In the genomic region with DNA sequence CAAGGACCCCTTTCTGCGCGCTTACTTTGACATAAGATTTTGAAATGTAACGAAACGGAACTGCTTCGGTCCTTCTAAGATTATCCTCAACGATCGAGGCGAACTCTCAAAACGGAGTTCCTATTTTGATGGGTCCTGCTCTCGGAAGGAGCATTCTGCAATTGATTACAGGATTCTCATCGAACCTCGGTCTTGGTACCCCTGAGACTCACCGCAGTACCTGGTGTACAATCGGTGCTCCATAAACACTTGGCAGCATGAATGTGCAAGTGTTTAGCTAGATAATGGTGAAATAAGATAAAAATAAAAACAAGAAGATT, we compare ENCODE assay signal across 8 cellular contexts. TPM values are rescaled to one million over a fixed set of nuclear protein-coding genes. Genes with fewer than 3 reads are reported as not detected.
DNase-seq lines count a peak whose midpoint lies in the region; ATAC-seq, FAIRE-seq and TF ChIP-seq lines count a peak whose summit lies in the region.

No MANE protein-coding gene starts in this region.

- no peak for DNase-seq in K562 (ENCODE audit: extremely low read depth in 1 of 4, low spot score in 3 of 4)
- DNase-seq in lower lobe of right lung: no peak
- no peak for DNase-seq in cortex of kidney (lab: John Stamatoyannopoulos, UW)
- DNase-seq in ureter (ENCODE audit: low spot score): no peak
- DNase-seq in DMS153 treated with DMSO at 0.1 percent for 48 hours (lab: John Stamatoyannopoulos, UW; ENCODE audit: unreplicated experiment): no peak
- no peak for DNase-seq in GDM1 (lab: John Stamatoyannopoulos, UW)

- no peak for TF ChIP-seq EP300 in K562 (IDR thresholded peaks at IDR 0.05; ENCODE audit: low read length)

- in situ Hi-C loops in K562 (cut with MboI): loop anchor here (25.0 kb wide), 1 partner anchor 684 kb away; the partner anchor contains the start of gene MAP4K5

- ATAC-seq in GM18868 (IDR thresholded peaks at IDR 0.05; ENCODE audit: unreplicated experiment) (peak; percentile 17), HG03196 (IDR thresholded peaks at IDR 0.05; ENCODE audit: unreplicated experiment) (peak; percentile 10), K562 (no peak), lower lobe of right lung (peak in 1 of 2 donors; percentile 5)

- no peaks in the 10 kb centered on the region for H3K9me3 ChIP-seq in K562 (replicated peaks; ENCODE audit: control insufficient read depth, insufficient read depth, low read depth, low read length)
- no peaks in the 10 kb centered on the region for H3K9me3 ChIP-seq in lower lobe of right lung

- CTCF ChIA-PET in K562 (lab: Yijun Ruan, JAX; ENCODE audit: low intra/inter-chr PET ratio): interaction anchor here (1.1 to 1.2 kb wide), 2 partner anchors 251 to 253 kb away, joined by 3 to 4 read pairs; no protein-coding TSS in a partner anchor

- H3K4me1 ChIP-seq in K562 (replicated peaks in 1 of 2; ENCODE audit: control insufficient read depth in 2 of 2, insufficient read depth in 2 of 2, low read length in 2 of 2) (peaks cover 4 to 6% of the 10 kb centered on the region in 2 experiments; a peak in 4 of 5 replicates), lower lobe of right lung (peaks cover 25% of the 10 kb centered on the region)

- H3K9ac ChIP-seq in K562 (ENCODE audit: insufficient read depth in 1 of 2, low read depth in 2 of 2, low read length in 2 of 2): peak overlapping the region; percentile 84 to 100; a peak in 3 of 4 replicates

- H3K4me2 ChIP-seq in K562 (ENCODE audit: insufficient read depth, low read length): peak overlapping the region; percentile 79

- peaks cover 42% of the 10 kb centered on the region for H3K79me2 ChIP-seq in K562 (ENCODE audit: control insufficient read depth, insufficient read depth, low read length)

- peak overlapping the region; percentile 84 for H3K4me3 ChIP-seq in K562
- H3K4me3 ChIP-seq in lower lobe of right lung: peak overlapping the region; percentile 77

- POLR2A ChIA-PET in K562 (lab: Yijun Ruan, JAX): interaction anchor here (0.8 to 4.5 kb wide), 5 partner anchors 9 to 232 kb away, joined by 3 to 32 read pairs (median 17); partner anchors contain the start of genes MGAT2 and RPL36AL

- H3K9me1 ChIP-seq in K562 (ENCODE audit: control insufficient read depth, insufficient read depth, low read length): no peaks in the 10 kb centered on the region

- TF ChIP-seq CTCF in K562 (IDR thresholded peaks at IDR 0.05 in 2 of 3, conservative IDR thresholded peaks at IDR 0.05 in 1 of 3; ENCODE audit: insufficient read depth in 2 of 3, low read depth in 1 of 3, low read length in 3 of 3): no peak
- no peak for TF ChIP-seq CTCF in lower lobe of right lung (IDR thresholded peaks at IDR 0.05)

- intact Hi-C loops in K562 (cut with micrococcal nuclease): loop anchor here (5.0 kb wide), 2 partner anchors 221 to 266 kb away; partner anchors contain the start of gene RPS29
- intact Hi-C loops in lower lobe of right lung (cut with DNase I): no loop called here

- no peak for TF ChIP-seq POLR2A in K562 (conservative IDR thresholded peaks at IDR 0.05)

- no peaks in the 10 kb centered on the region for H4K20me1 ChIP-seq in K562 (replicated peaks; ENCODE audit: control insufficient read depth, insufficient read depth, low read length)

- no peaks in the 10 kb centered on the region; a peak in 1 of 5 replicates for H3K27me3 ChIP-seq in K562 (ENCODE audit: control insufficient read depth in 2 of 2, insufficient read depth in 2 of 2, low read length in 2 of 2)
- no peaks in the 10 kb centered on the region for H3K27me3 ChIP-seq in lower lobe of right lung (ENCODE audit: low read depth)

- 2% methylated on average over 14 of the region's 14 CpGs for WGBS in K562 (ENCODE audit: insufficient coverage, low coverage, missing lambda C conversion rate)

- BruUV-seq in K562 (replicated peaks; lab: Mats Ljungman, UMichigan): no TSS peak

- no peak for FAIRE-seq in K562 (lab: Jason Lieb, UNC)

- H3K27ac ChIP-seq in K562 (ENCODE audit: extremely low read depth, low read depth, low read length) (peak overlapping the region; percentile 85), lower lobe of right lung (peak overlapping the region; percentile 93)

- TF ChIP-seq RAD21 in K562 (CRISPR knock-in tag; conservative IDR thresholded peaks at IDR 0.05 in 1 of 2, IDR thresholded peaks at IDR 0.05 in 1 of 2): no peak

- H2AFZ ChIP-seq in K562 (ENCODE audit: low read depth, low read length): peak overlapping the region; percentile 97

- H3K36me3 ChIP-seq in K562 (ENCODE audit: control insufficient read depth, insufficient read depth, low read length): peaks cover 32% of the 10 kb centered on the region; the same call in 2 of the 3 replicates
- peaks cover 30% of the 10 kb centered on the region for H3K36me3 ChIP-seq in lower lobe of right lung

TF ChIP-seq in K562, 482 proteins besides CTCF, POLR2A, EP300 and RAD21 (continues in another document):
- TF ChIP-seq PHF20 (IDR thresholded peaks at IDR 0.05; ENCODE audit: partially characterized antibody) (no peak), ADNP (tag; IDR thresholded peaks at IDR 0.05) (0 out of 2 replicates have a peak, but pooled peaks have one; percentile 9), RBM15 (IDR thresholded peaks at IDR 0.05; ENCODE audit: insufficient read depth, low read length) (no peak), NR2C1 (IDR thresholded peaks at IDR 0.05) (no peak), NR2C1 (tag; IDR thresholded peaks at IDR 0.05) (no peak), MTA2 (IDR thresholded peaks at IDR 0.05; ENCODE audit: low read depth) (no peak), HNRNPK (IDR thresholded peaks at IDR 0.05; ENCODE audit: low read depth, low read length, poor library complexity, severe bottlenecking) (no peak), GATAD2B (IDR thresholded peaks at IDR 0.05; ENCODE audit: borderline replicate concordance) (no peak), SMARCE1 (IDR thresholded peaks at IDR 0.05) (no peak), CC2D1A (IDR thresholded peaks at IDR 0.05) (no peak), GTF2F1 (IDR thresholded peaks at IDR 0.05; ENCODE audit: low read depth, low read length) (no peak), SMAD3 (CRISPR knock-in tag; conservative IDR thresholded peaks at IDR 0.05) (no peak), TCF7 (IDR thresholded peaks at IDR 0.05; ENCODE audit: borderline replicate concordance) (no peak), NR4A1 (CRISPR knock-in tag; IDR thresholded peaks at IDR 0.05) (no peak), NR4A1 (tag; IDR thresholded peaks at IDR 0.05) (no peak), NFYB (IDR thresholded peaks at IDR 0.05; ENCODE audit: extremely low read depth, insufficient read length) (no peak), HINFP (tag; conservative IDR thresholded peaks at IDR 0.05; ENCODE audit: low read depth) (no peak)

RNA-seq across cellular contexts. Expression of gene NEMF, which starts 0.5 kb away (rescaled TPM):
- 151 and 436 TPM in 2 replicates for total RNA-seq in K562 (2011; cell fraction: chromatin; rRNA removed; ENCODE audit: low replicate concordance)
- total RNA-seq in K562 (2011; cell fraction: nucleolus; rRNA removed): 66.5 and 78.6 TPM in 2 replicates
- total RNA-seq in K562 (2011; cell fraction: nucleoplasm; rRNA removed): 121 and 142 TPM in 2 replicates
- total RNA-seq in K562 (2014; rRNA removed): 58.6 and 59.6 TPM in 2 replicates
- 82.4 and 89.9 TPM in 2 replicates for total RNA-seq in K562 (2014; rRNA removed; fragmentation: Illumina TruSeq; extraction: Trizol)
- 94.4 and 104 TPM in 2 replicates for total RNA-seq in K562 (2015; rRNA removed; fragmentation: Illumina TruSeq; extraction: Trizol)
- total RNA-seq in K562 (2021): 60.6 and 61.0 TPM in 2 replicates
- polyA plus RNA-seq in K562 (2011; rRNA removed): 50.5 and 59.2 TPM in 2 replicates
- 4.7 and 12.4 TPM in 2 replicates for polyA plus RNA-seq in K562 (2011; cell fraction: cytosol; rRNA removed)
- 55.0 and 74.9 TPM in 2 replicates for polyA plus RNA-seq in K562 (2011; cell fraction: nucleus; rRNA removed)
- 29.6 and 43.1 TPM in 2 replicates for polyA plus RNA-seq in K562 (2012)
- 65.1 and 89.1 TPM in 2 replicates for polyA plus RNA-seq in K562 (2014; fragmentation: Illumina TruSeq; extraction: Trizol)
- polyA plus RNA-seq in K562 (2014; fragmentation: Nextera tagmentation; extraction: Ambion mirVana): 10 to 100 TPM; 38.8 to 73.2 TPM
- 55.9 and 60.0 TPM in 2 replicates for polyA plus RNA-seq in K562 (2014; rRNA removed)
- polyA minus RNA-seq in K562 (2011; rRNA and poly(A)+ RNA removed): 140 and 166 TPM in 2 replicates
- polyA minus RNA-seq in K562 (2011; cell fraction: cytosol; rRNA and poly(A)+ RNA removed): 26.8 and 51.8 TPM in 2 replicates
- polyA minus RNA-seq in K562 (2011; cell fraction: nucleus; rRNA and poly(A)+ RNA removed): 80.1 and 150 TPM in 2 replicates
- total RNA-seq in lower lobe of right lung: 66.1 TPM
- total RNA-seq in ureter: 108 TPM

RNA-seq across cellular contexts. Expression of gene ARF6, which starts 39.8 kb away (rescaled TPM):
- 12.1 and 12.2 TPM in 2 replicates for total RNA-seq in K562 (2011; cell fraction: chromatin; rRNA removed; ENCODE audit: low replicate concordance)
- 9.1 and 10.3 TPM in 2 replicates for total RNA-seq in K562 (2011; cell fraction: nucleolus; rRNA removed)
- 11.2 and 16.2 TPM in 2 replicates for total RNA-seq in K562 (2011; cell fraction: nucleoplasm; rRNA removed)
- 24.9 and 29.9 TPM in 2 replicates for total RNA-seq in K562 (2014; rRNA removed)
- total RNA-seq in K562 (2014; rRNA removed; fragmentation: Illumina TruSeq; extraction: Trizol): 18.5 and 19.2 TPM in 2 replicates
- 22.8 and 23.3 TPM in 2 replicates for total RNA-seq in K562 (2015; rRNA removed; fragmentation: Illumina TruSeq; extraction: Trizol)
- total RNA-seq in K562 (2021): 33.6 and 35.2 TPM in 2 replicates
- 14.2 and 16.3 TPM in 2 replicates for polyA plus RNA-seq in K562 (2011; rRNA removed)
- polyA plus RNA-seq in K562 (2011; cell fraction: cytosol; rRNA removed): 9.6 and 14.5 TPM in 2 replicates
- polyA plus RNA-seq in K562 (2011; cell fraction: nucleus; rRNA removed): 11.4 and 14.0 TPM in 2 replicates
- polyA plus RNA-seq in K562 (2012): 28.6 and 33.5 TPM in 2 replicates
- polyA plus RNA-seq in K562 (2014; fragmentation: Illumina TruSeq; extraction: Trizol): 25.7 and 28.8 TPM in 2 replicates
- polyA plus RNA-seq in K562 (2014; fragmentation: Nextera tagmentation; extraction: Ambion mirVana): 10 to 100 TPM; 15.3 to 32.5 TPM
- polyA plus RNA-seq in K562 (2014; rRNA removed): 23.6 and 27.1 TPM in 2 replicates
- polyA minus RNA-seq in K562 (2011; rRNA and poly(A)+ RNA removed): 17.7 and 17.9 TPM in 2 replicates
- 11.6 and 12.2 TPM in 2 replicates for polyA minus RNA-seq in K562 (2011; cell fraction: cytosol; rRNA and poly(A)+ RNA removed)
- 9.0 and 14.4 TPM in 2 replicates for polyA minus RNA-seq in K562 (2011; cell fraction: nucleus; rRNA and poly(A)+ RNA removed)
- 65.3 TPM for total RNA-seq in lower lobe of right lung
- 75.5 TPM for total RNA-seq in ureter
